In genomic region chr1:243748706-243749283, GRCh38 we compare ENCODE assay signal across 8 cellular contexts.
DNase-seq lines count a peak whose midpoint lies in the region; ATAC-seq and TF ChIP-seq lines count a peak whose summit lies in the region.

No MANE protein-coding gene starts in this region.

- CTCF ChIA-PET in AG04450 (lab: Charles Lee) (interaction anchor here (0.5 to 1.8 kb wide), 37 partner anchors 9 to 524 kb away, joined by 3 to 32 read pairs (median 4); no protein-coding TSS in a partner anchor), HEK293 (lab: Yijun Ruan, JAX) (interaction anchor here (0.6 to 1.9 kb wide), 37 partner anchors 10 to 1045 kb away, joined by 3 to 23 read pairs (median 4); no protein-coding TSS in a partner anchor), PC-3 (lab: Charles Lee) (interaction anchor here (0.6 to 1.1 kb wide), 4 partner anchors 66 to 613 kb away, joined by 3 to 4 read pairs (median 3); no protein-coding TSS in a partner anchor)

- peak; percentile 65 for DNase-seq in AG04450 (ENCODE audit: low read depth, low spot score)
- peak; percentile 58 for DNase-seq in LNCaP clone FGC (ENCODE audit: low read depth)
- DNase-seq in PC-3, result peak; percentile 90
- no peak for DNase-seq in colonic mucosa
- no peak for DNase-seq in lower lobe of right lung
- no peak for DNase-seq in posterior cingulate gyrus

- no peak overlapping the region for H2AFZ ChIP-seq in PC-3 (ENCODE audit: low read length)

- no peak overlapping the region for H3K27ac ChIP-seq in AG04450 (ENCODE audit: low read depth, low read length)
- H3K27ac ChIP-seq in HEK293 (ENCODE audit: extremely low read depth, low read depth, low read length), result no peak overlapping the region
- no peak overlapping the region for H3K27ac ChIP-seq in PC-3 (ENCODE audit: low read length)
- H3K27ac ChIP-seq in colonic mucosa, result no peak overlapping the region
- no peak overlapping the region for H3K27ac ChIP-seq in lower lobe of right lung

- no peaks in the 10 kb centered on the region for H3K9me2 ChIP-seq in PC-3 (replicated peaks; ENCODE audit: low read length)

- no peaks in the 10 kb centered on the region for H3K27me3 ChIP-seq in AG04450 (ENCODE audit: control insufficient read depth, insufficient read depth, low read length)
- no peaks in the 10 kb centered on the region for H3K27me3 ChIP-seq in PC-3 (ENCODE audit: low read length)
- no peaks in the 10 kb centered on the region for H3K27me3 ChIP-seq in colonic mucosa
- H3K27me3 ChIP-seq in lower lobe of right lung (ENCODE audit: low read depth), result no peaks in the 10 kb centered on the region

- H3K4me2 ChIP-seq in PC-3 (ENCODE audit: low read length), result no peak overlapping the region

- H4K20me1 ChIP-seq in PC-3 (ENCODE audit: low read length), result no peaks in the 10 kb centered on the region

- TF ChIP-seq CTCF in AG04450 (IDR thresholded peaks at IDR 0.05; ENCODE audit: low read depth, low read length) (peak; percentile 85), GM12872 (IDR thresholded peaks at IDR 0.05; ENCODE audit: insufficient read depth, low read depth, low read length) (peak; percentile 64; the same call in 2 of the 3 replicates), HEK293 (tag by site-specific recombination; IDR thresholded peaks at IDR 0.05) (peak; percentile 63), LNCaP clone FGC (IDR thresholded peaks at IDR 0.05; ENCODE audit: control insufficient read depth, extremely low read depth, insufficient read depth) (peak; percentile 87), PC-3 (conservative IDR thresholded peaks at IDR 0.05; ENCODE audit: low read depth, low read length) (peak; percentile 88), colonic mucosa (IDR thresholded peaks at IDR 0.05) (peak; percentile 72), lower lobe of right lung (IDR thresholded peaks at IDR 0.05) (peak; percentile 76)

- H3K4me1 ChIP-seq in HEK293 (ENCODE audit: control insufficient read depth, insufficient read depth, low read length) (no peaks in the 10 kb centered on the region), PC-3 (ENCODE audit: insufficient read depth, low read length) (peaks cover 5% of the 10 kb centered on the region), colonic mucosa (no peaks in the 10 kb centered on the region), lower lobe of right lung (no peaks in the 10 kb centered on the region)

- H3F3A ChIP-seq in PC-3 (ENCODE audit: low read length, unreplicated experiment), result no peaks in the 10 kb centered on the region

- H3K36me3 ChIP-seq in HEK293 (ENCODE audit: control insufficient read depth in 2 of 2, insufficient read depth in 1 of 2, low read length in 2 of 2) (peaks cover 0 to 3% of the 10 kb centered on the region in 2 experiments; a peak in 1 of 3 replicates), PC-3 (ENCODE audit: low read depth, low read length) (no peaks in the 10 kb centered on the region), colonic mucosa (no peaks in the 10 kb centered on the region), lower lobe of right lung (no peaks in the 10 kb centered on the region)

- POLR2A ChIA-PET in AG04450 (lab: Yijun Ruan, JAX) (no interaction called here), HEK293 (lab: Yijun Ruan, JAX) (no interaction called here), PC-3 (lab: Charles Lee; ENCODE audit: unreplicated experiment) (no interaction called here)

- H3K4me3 ChIP-seq in AG04450 (ENCODE audit: low read depth, low read length) (no peak overlapping the region), HEK293 (ENCODE audit: low read depth, low read length) (no peak overlapping the region), LNCaP clone FGC (ENCODE audit: low read depth, low read length) (no peak overlapping the region), PC-3 (ENCODE audit: low read length) (no peak overlapping the region), colonic mucosa (no peak overlapping the region), lower lobe of right lung (no peak overlapping the region)

- BruUV-seq in PC-3 (replicated peaks; lab: Mats Ljungman, UMichigan), result no TSS peak

- H3K9ac ChIP-seq in PC-3 (ENCODE audit: low read length) (no peak overlapping the region), colonic mucosa (ENCODE audit: low read depth in 2 of 2, low read length in 2 of 2) (no peak overlapping the region)

- intact Hi-C loops in PC-3 (cut with micrococcal nuclease), result loop anchor here (1.0 to 5.0 kb wide), 4 partner anchors 40 to 525 kb away; no protein-coding TSS in a partner anchor
- intact Hi-C loops in colonic mucosa (cut with DNase I), result loop anchor here (2.0 kb wide), 1 partner anchor 404 kb away; no protein-coding TSS in a partner anchor
- intact Hi-C loops in lower lobe of right lung (cut with DNase I), result loop anchor here (5.0 kb wide), 1 partner anchor 406 kb away; no protein-coding TSS in a partner anchor
- intact Hi-C loops in posterior cingulate gyrus (cut with DNase I), result loop anchor here (1.0 to 5.0 kb wide), 3 partner anchors 36 to 401 kb away; no protein-coding TSS in a partner anchor

- no peaks in the 10 kb centered on the region for H3K79me2 ChIP-seq in PC-3 (ENCODE audit: low read length)

- H3K9me3 ChIP-seq in AG04450 (ENCODE audit: control insufficient read depth, insufficient read depth, low read length) (no peaks in the 10 kb centered on the region; the same call in 1 of the 2 replicates), HEK293 (ENCODE audit: control insufficient read depth, insufficient read depth, low read depth, low read length) (no peaks in the 10 kb centered on the region), PC-3 (ENCODE audit: low read length) (no peaks in the 10 kb centered on the region), colonic mucosa (no peaks in the 10 kb centered on the region), lower lobe of right lung (no peaks in the 10 kb centered on the region)

- ATAC-seq in PC-3 (peak; percentile 100), lower lobe of right lung (peak; percentile 90 to 94)

TF ChIP-seq in HEK293, 187 proteins besides CTCF, POLR2A, EP300 and RAD21 (continues in another document):
- TF ChIP-seq PRDM1 (tag by site-specific recombination; IDR thresholded peaks at IDR 0.05), result no peak
- TF ChIP-seq ZNF664 (tag by site-specific recombination; IDR thresholded peaks at IDR 0.05), result no peak
- TF ChIP-seq ZBTB1 (tag by site-specific recombination; IDR thresholded peaks at IDR 0.05), result no peak
- TF ChIP-seq ZIC2 (tag by site-specific recombination; IDR thresholded peaks at IDR 0.05), result no peak
- TF ChIP-seq ZNF529 (tag by site-specific recombination; IDR thresholded peaks at IDR 0.05; ENCODE audit: insufficient replicate concordance), result no peak
- no peak for TF ChIP-seq ZNF140 (tag by site-specific recombination; IDR thresholded peaks at IDR 0.05)
- TF ChIP-seq ZNF701 (tag by site-specific recombination; IDR thresholded peaks at IDR 0.05), result no peak
- TF ChIP-seq, protein P1, sequence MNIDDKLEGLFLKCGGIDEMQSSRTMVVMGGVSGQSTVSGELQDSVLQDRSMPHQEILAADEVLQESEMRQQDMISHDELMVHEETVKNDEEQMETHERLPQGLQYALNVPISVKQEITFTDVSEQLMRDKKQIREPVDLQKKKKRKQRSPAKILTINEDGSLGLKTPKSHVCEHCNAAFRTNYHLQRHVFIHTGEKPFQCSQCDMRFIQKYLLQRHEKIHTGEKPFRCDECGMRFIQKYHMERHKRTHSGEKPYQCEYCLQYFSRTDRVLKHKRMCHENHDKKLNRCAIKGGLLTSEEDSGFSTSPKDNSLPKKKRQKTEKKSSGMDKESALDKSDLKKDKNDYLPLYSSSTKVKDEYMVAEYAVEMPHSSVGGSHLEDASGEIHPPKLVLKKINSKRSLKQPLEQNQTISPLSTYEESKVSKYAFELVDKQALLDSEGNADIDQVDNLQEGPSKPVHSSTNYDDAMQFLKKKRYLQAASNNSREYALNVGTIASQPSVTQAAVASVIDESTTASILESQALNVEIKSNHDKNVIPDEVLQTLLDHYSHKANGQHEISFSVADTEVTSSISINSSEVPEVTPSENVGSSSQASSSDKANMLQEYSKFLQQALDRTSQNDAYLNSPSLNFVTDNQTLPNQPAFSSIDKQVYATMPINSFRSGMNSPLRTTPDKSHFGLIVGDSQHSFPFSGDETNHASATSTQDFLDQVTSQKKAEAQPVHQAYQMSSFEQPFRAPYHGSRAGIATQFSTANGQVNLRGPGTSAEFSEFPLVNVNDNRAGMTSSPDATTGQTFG (tag by site-specific recombination; IDR thresholded peaks at IDR 0.05; ENCODE audit: borderline replicate concordance), result no peak
- no peak for TF ChIP-seq ZNF580 (tag by site-specific recombination; IDR thresholded peaks at IDR 0.05)
- TF ChIP-seq, protein P2, sequence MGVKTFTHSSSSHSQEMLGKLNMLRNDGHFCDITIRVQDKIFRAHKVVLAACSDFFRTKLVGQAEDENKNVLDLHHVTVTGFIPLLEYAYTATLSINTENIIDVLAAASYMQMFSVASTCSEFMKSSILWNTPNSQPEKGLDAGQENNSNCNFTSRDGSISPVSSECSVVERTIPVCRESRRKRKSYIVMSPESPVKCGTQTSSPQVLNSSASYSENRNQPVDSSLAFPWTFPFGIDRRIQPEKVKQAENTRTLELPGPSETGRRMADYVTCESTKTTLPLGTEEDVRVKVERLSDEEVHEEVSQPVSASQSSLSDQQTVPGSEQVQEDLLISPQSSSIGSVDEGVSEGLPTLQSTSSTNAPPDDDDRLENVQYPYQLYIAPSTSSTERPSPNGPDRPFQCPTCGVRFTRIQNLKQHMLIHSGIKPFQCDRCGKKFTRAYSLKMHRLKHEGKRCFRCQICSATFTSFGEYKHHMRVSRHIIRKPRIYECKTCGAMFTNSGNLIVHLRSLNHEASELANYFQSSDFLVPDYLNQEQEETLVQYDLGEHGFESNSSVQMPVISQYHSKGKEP (tag by site-specific recombination; IDR thresholded peaks at IDR 0.05), result 0 out of 2 replicates have a peak, but pooled peaks have one; percentile 43
- TF ChIP-seq ZBTB8A (tag by site-specific recombination; IDR thresholded peaks at IDR 0.05), result no peak
- no peak for TF ChIP-seq KLF8 (tag by site-specific recombination; IDR thresholded peaks at IDR 0.05)
- TF ChIP-seq KLF10 (tag by site-specific recombination; IDR thresholded peaks at IDR 0.05), result no peak
- no peak for TF ChIP-seq ZNF549 (tag by site-specific recombination; IDR thresholded peaks at IDR 0.05)
- no peak for TF ChIP-seq KLF7 (tag by site-specific recombination; IDR thresholded peaks at IDR 0.05; ENCODE audit: borderline replicate concordance)
- peak; percentile 75 for TF ChIP-seq ZNF654 (tag by site-specific recombination; IDR thresholded peaks at IDR 0.05; ENCODE audit: low read depth)
- no peak for TF ChIP-seq ZNF133 (tag by site-specific recombination; IDR thresholded peaks at IDR 0.05)
- TF ChIP-seq SCRT2 (tag by site-specific recombination; IDR thresholded peaks at IDR 0.05), result peak; percentile 92
- TF ChIP-seq ZNF660 (tag by site-specific recombination; IDR thresholded peaks at IDR 0.05), result peak; percentile 78
- TF ChIP-seq ZNF184 (tag by site-specific recombination; IDR thresholded peaks at IDR 0.05), result peak; percentile 62; the same call in 1 of the 2 replicates

Comparison
In these comparisons a context has a peak if more than half of its experiments do, and no peak if none do; other contexts are left out.
1. DNase-seq: peak in AG04450 (single experiment), LNCaP clone FGC (single experiment) and PC-3 (single experiment); none in colonic mucosa (single experiment), lower lobe of right lung (single experiment) and posterior cingulate gyrus (0 of 10).
2. Peak in every context shown above with its lines, with median percentiles within 50 percentile points of each other: CTCF ChIP-seq.